Comparison of ENCODE assay signal across 21 cellular contexts in the genomic region with DNA sequence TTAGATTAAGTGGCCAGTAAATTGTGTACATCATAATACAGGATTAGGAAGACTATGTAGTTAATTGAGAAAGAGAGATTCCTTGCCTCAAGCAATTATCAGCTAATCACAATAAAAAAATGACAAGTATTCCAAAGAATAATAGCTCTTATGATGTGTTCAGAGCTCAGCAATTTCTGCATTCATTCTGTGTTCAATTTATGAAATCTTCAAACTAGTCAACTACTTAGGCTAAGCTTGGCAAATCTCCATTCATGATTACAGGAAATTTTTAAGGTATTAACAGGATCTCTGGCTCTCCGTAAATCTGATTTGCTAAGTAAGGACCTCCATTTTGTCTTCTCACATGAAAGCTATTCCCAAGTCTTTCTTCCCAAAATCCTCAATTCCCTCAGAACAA.
DNase-seq lines count a peak whose midpoint lies in the region; ATAC-seq and TF ChIP-seq lines count a peak whose summit lies in the region.
"Had no signal": no experiment of that assay in that cellular context is flagged by ENCODE, and none has a peak within 500 bp of the region (broad histone marks: within the 10 kb centered on the region; RNA-seq: fewer than 3 reads in every experiment).

No MANE protein-coding gene starts in this region.

- in situ Hi-C loops in GM23248 (cut with MboI), result no loop called here

- POLR2A ChIA-PET in AG04449 (lab: Yijun Ruan, JAX), result no interaction called here
- POLR2A ChIA-PET in RWPE1 (lab: Yijun Ruan, JAX; ENCODE audit: low non-redundant PET), result no interaction called here

- peaks cover 2% of the 10 kb centered on the region for H4K20me1 ChIP-seq in osteoblast (ENCODE audit: insufficient read depth, low read length)
- no peaks in the 10 kb centered on the region for H4K20me1 ChIP-seq in GM23248 (ENCODE audit: insufficient read depth)

- no peaks in the 10 kb centered on the region for H3K9me2 ChIP-seq in GM23248 (ENCODE audit: insufficient read depth)

- DNase-seq in AG04449 (ENCODE audit: low read depth, low spot score) (peak; percentile 17), RWPE2 (ENCODE audit: low spot score) (no peak), epithelial cell of prostate (ENCODE audit: low read depth, low spot score) (no peak), osteoblast (ENCODE audit: insufficient read length, low spot score, missing footprints) (no peak), GM23248 (no peak), RWPE1 (ENCODE audit: low spot score) (no peak)
- DNase-seq: C1 segment of cervical spinal cord; Caco-2; CD8-positive, alpha-beta T cell; DND-41; H9; KBM-7; MG63; NCI-H2029; NCI-H446; NCI-H524 treated with DMSO at 0.1 percent for 48 hours; NCI-H82; PC-9; RPMI8226; SHP77 treated with DMSO at 0.1 percent for 48 hours had no signal

- H3F3A ChIP-seq in GM23248 (ENCODE audit: insufficient read depth), result no peaks in the 10 kb centered on the region

- H3K9me3 ChIP-seq in RWPE2 (ENCODE audit: severe bottlenecking), result no peaks in the 10 kb centered on the region
- no peaks in the 10 kb centered on the region for H3K9me3 ChIP-seq in osteoblast (ENCODE audit: low read depth, low read length)
- no peaks in the 10 kb centered on the region for H3K9me3 ChIP-seq in GM23248 (ENCODE audit: low read depth)
- H3K9me3 ChIP-seq: Caco-2, MG63 had no signal

- CTCF ChIA-PET in AG04449 (lab: Yijun Ruan, JAX), result no interaction called here
- CTCF ChIA-PET in RWPE1 (lab: Yijun Ruan, JAX), result interaction anchor here (0.6 kb wide), 1 partner anchor 13 kb away, joined by 3 read pairs; no protein-coding TSS in a partner anchor

- no peaks in the 10 kb centered on the region for H3K79me2 ChIP-seq in osteoblast (ENCODE audit: insufficient read depth, low read length)
- H3K79me2 ChIP-seq in GM23248 (ENCODE audit: insufficient read depth), result no peaks in the 10 kb centered on the region

- WGBS in GM23248 (ENCODE audit: low coverage in 1 of 2, low lambda C conversion rate in 2 of 2, missing lambda C conversion rate in 2 of 2), 2 experiments, result 18 to 20% methylated on average over 1 of the region's 1 CpG

- no peak for TF ChIP-seq CTCF in AG04449 (IDR thresholded peaks at IDR 0.05; ENCODE audit: insufficient read depth, low read length, missing control alignments)
- no peak for TF ChIP-seq CTCF in RWPE2 (IDR thresholded peaks at IDR 0.05; ENCODE audit: poor library complexity, severe bottlenecking)
- TF ChIP-seq CTCF in osteoblast (IDR thresholded peaks at IDR 0.05; ENCODE audit: extremely low read depth, low read depth, low read length), result no peak
- no peak for TF ChIP-seq CTCF in RWPE1 (conservative IDR thresholded peaks at IDR 0.05; ENCODE audit: low read depth)

- no peak overlapping the region for H3K4me2 ChIP-seq in osteoblast (ENCODE audit: insufficient read depth, low read length)
- H3K4me2 ChIP-seq in GM23248 (ENCODE audit: unreplicated experiment), result no peak overlapping the region
- H3K4me2 ChIP-seq: PC-9 had no signal

- H3K27ac ChIP-seq in RWPE2 (ENCODE audit: poor library complexity, severe bottlenecking) (peak overlapping the region; percentile 59), epithelial cell of prostate (peak overlapping the region; percentile 30), osteoblast (ENCODE audit: low read depth, low read length) (no peak overlapping the region), GM23248 (no peak overlapping the region), RWPE1 (no peak overlapping the region)
- H3K27ac ChIP-seq: PC-9 had no signal

- no peaks in the 10 kb centered on the region for H3K36me3 ChIP-seq in RWPE2 (ENCODE audit: low read depth)
- no peaks in the 10 kb centered on the region for H3K36me3 ChIP-seq in osteoblast (ENCODE audit: insufficient read depth, low read length)
- H3K36me3 ChIP-seq in GM23248 (ENCODE audit: low read depth), result no peaks in the 10 kb centered on the region
- H3K36me3 ChIP-seq: MG63 had no signal

- no peak overlapping the region for H3K9ac ChIP-seq in GM23248

- H3K4me1 ChIP-seq in RWPE2 (ENCODE audit: insufficient read depth, poor library complexity, severe bottlenecking) (peaks cover 3% of the 10 kb centered on the region), osteoblast (ENCODE audit: insufficient read depth, low read length) (no peaks in the 10 kb centered on the region), GM23248 (ENCODE audit: insufficient read depth) (no peaks in the 10 kb centered on the region)
- H3K4me1 ChIP-seq: Caco-2 had no signal

- no peaks in the 10 kb centered on the region for H3K27me3 ChIP-seq in RWPE2 (ENCODE audit: insufficient read depth, poor library complexity, severe bottlenecking)
- H3K27me3 ChIP-seq in osteoblast (ENCODE audit: insufficient read depth, low read length), result peaks cover 4% of the 10 kb centered on the region
- H3K27me3 ChIP-seq in GM23248 (replicated peaks; ENCODE audit: insufficient read depth), result no peaks in the 10 kb centered on the region
- H3K27me3 ChIP-seq: MG63 had no signal

- peak; percentile 49; the same call in 2 of the 3 replicates for ATAC-seq in RWPE2 (ENCODE audit: low read depth)
- ATAC-seq in HG02973 (IDR thresholded peaks at IDR 0.05; ENCODE audit: unreplicated experiment), result no peak
- ATAC-seq: CD8-positive, alpha-beta T cell had no signal

- H3K4me3 ChIP-seq in AG04449 (ENCODE audit: low read depth, low read length) (no peak overlapping the region), RWPE2 (ENCODE audit: severe bottlenecking) (no peak overlapping the region), osteoblast (ENCODE audit: insufficient read depth, low read length) (no peak overlapping the region), GM23248 (no peak overlapping the region)
- H3K4me3 ChIP-seq: MG63, PC-9 had no signal

- H2AFZ ChIP-seq in osteoblast (ENCODE audit: low read length) (peak overlapping the region; percentile 1), GM23248 (no peak overlapping the region)
- H2AFZ ChIP-seq: PC-9 had no signal

Comparison
In these comparisons a context has a peak if more than half of its experiments do, and no peak if none do; other contexts are left out.
1. H3K27ac ChIP-seq: peak in RWPE2 (single experiment) and epithelial cell of prostate (single experiment); none in osteoblast (single experiment), GM23248 (single experiment) and RWPE1 (single experiment).